Comparison of ENCODE assay signal across 2 cellular contexts in the genomic region with DNA sequence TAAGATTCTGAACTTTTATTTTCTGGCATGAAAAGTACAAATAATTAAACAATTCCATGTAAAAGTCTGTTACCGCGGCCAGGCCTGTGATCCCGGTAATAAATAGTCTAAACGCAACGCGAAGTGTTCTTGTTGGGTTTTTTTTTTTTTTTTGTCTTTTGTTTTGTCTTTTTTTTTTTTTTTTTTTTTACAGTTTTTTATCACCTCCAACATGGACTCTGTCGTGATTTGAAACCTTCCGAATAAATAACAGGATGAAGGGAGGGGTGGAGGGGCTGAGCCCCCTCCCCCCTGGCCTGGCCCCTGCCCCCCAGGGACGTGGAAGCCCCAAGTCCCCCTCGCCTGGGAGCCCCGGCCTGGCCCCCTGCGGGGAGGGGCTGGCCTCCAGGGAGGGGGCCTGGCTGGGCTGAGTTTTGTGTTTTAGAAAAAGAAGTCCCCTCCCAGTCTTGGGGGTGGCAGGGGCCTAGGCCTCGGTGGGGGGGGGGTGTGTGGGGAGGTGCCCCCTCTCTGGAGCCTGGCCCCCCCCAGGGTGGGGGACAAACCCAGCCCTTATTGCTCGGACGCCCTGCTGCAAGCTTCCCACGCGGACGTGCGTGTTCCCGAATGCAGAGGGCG.
A peak's percentile ranks its signal among the peaks of the same experiment; 100 is the strongest.
TF ChIP-seq lines count a peak whose summit lies in the region.

No MANE protein-coding gene starts in this region.

TF ChIP-seq in SK-N-SH, 30 proteins besides CTCF, POLR2A, EP300 and RAD21:
- TF ChIP-seq, protein P1, sequence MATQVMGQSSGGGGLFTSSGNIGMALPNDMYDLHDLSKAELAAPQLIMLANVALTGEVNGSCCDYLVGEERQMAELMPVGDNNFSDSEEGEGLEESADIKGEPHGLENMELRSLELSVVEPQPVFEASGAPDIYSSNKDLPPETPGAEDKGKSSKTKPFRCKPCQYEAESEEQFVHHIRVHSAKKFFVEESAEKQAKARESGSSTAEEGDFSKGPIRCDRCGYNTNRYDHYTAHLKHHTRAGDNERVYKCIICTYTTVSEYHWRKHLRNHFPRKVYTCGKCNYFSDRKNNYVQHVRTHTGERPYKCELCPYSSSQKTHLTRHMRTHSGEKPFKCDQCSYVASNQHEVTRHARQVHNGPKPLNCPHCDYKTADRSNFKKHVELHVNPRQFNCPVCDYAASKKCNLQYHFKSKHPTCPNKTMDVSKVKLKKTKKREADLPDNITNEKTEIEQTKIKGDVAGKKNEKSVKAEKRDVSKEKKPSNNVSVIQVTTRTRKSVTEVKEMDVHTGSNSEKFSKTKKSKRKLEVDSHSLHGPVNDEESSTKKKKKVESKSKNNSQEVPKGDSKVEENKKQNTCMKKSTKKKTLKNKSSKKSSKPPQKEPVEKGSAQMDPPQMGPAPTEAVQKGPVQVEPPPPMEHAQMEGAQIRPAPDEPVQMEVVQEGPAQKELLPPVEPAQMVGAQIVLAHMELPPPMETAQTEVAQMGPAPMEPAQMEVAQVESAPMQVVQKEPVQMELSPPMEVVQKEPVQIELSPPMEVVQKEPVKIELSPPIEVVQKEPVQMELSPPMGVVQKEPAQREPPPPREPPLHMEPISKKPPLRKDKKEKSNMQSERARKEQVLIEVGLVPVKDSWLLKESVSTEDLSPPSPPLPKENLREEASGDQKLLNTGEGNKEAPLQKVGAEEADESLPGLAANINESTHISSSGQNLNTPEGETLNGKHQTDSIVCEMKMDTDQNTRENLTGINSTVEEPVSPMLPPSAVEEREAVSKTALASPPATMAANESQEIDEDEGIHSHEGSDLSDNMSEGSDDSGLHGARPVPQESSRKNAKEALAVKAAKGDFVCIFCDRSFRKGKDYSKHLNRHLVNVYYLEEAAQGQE (IDR thresholded peaks at IDR 0.05; ENCODE audit: low read depth, low read length), result no peak
- 0 out of 2 replicates have a peak, but pooled peaks have one; percentile 5 for TF ChIP-seq POLR2AphosphoS5 (IDR thresholded peaks at IDR 0.05; ENCODE audit: low read depth, low read length)

TF ChIP-seq in neural cell, 6 proteins besides CTCF, POLR2A, EP300 and RAD21 (continued from another document):
- TF ChIP-seq, protein P1 (IDR thresholded peaks at IDR 0.05; ENCODE audit: borderline replicate concordance), result no peak
- no peak for TF ChIP-seq MXI1 (conservative IDR thresholded peaks at IDR 0.05; ENCODE audit: poor library complexity, severe bottlenecking)
